ENCODE assay signal across 24 cellular contexts in the genomic region with DNA sequence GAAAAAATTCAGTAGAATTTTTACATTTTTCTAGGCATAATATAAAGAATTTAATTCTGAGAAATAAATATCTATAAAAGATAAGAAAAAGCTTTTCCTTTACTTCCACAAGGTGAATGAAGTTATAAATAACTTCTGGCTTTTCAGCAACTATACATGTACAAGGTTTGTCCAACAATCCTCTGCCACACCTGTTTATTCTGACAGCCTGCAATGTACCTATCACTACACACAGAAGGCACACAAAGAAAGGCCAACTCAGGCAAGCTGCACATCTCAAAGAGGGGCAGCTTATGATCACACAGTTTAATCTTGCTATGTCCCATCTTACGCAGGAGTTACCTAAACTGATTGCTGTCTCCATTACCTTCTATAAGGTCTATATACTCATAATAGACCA.
"Had no signal": no experiment of that assay in that cellular context is flagged by ENCODE, and none has a peak within 500 bp of the region (broad histone marks: within the 10 kb centered on the region; RNA-seq: fewer than 3 reads in every experiment).

No MANE protein-coding gene starts in this region.

- DNase-seq: natural killer cell; occipital lobe; ovary; posterior cingulate gyrus; psoas muscle; right cardiac atrium; right lobe of liver; sigmoid colon; small intestine; stimulated activated CD4-positive, alpha-beta T cell treated with anti-CD3 and anti-CD28 coated beads, Interleukin-15, amount 100 ng/mL, for 24 hours; stimulated activated CD4-positive, alpha-beta T cell treated with anti-CD3 and anti-CD28 coated beads, Interleukin-2, amount 100 ng/mL, for 24 hours; stimulated activated CD4-positive, alpha-beta T cell treated with anti-CD3 and anti-CD28 coated beads, Interleukin-2, amount 100 ng/mL, for 48 hours; stimulated activated CD4-positive, alpha-beta T cell treated with anti-CD3 and anti-CD28 coated beads, Interleukin-4, amount 100 ng/mL, for 24 hours; stimulated activated naive B cell treated with anti-CD40 and anti-IgM and Interleukin-4, amounts not matched to agents 10 μg/mL and 1 μg/mL and 100 μg/mL, for 72 hours; stimulated activated naive CD4-positive, alpha-beta T cell treated with Interleukin-2 at 50 U/mL for 16 hours; stomach; thyroid gland; upper lobe of right lung; uterus had no signal

- H3K36me3 ChIP-seq: neural progenitor cell, ovary, right lobe of liver, uterus had no signal

- H3K27ac ChIP-seq: neural progenitor cell, parathyroid adenoma, psoas muscle, right lobe of liver, sigmoid colon, stomach, thoracic aorta, thyroid gland, tibial nerve, upper lobe of right lung, uterus had no signal

- H3K4me1 ChIP-seq: neural progenitor cell, parathyroid adenoma, psoas muscle, right lobe of liver, sigmoid colon, thyroid gland, upper lobe of right lung, uterus had no signal

- H3K27me3 ChIP-seq: neural progenitor cell, ovary, right lobe of liver, sigmoid colon, stomach, thyroid gland, tibial nerve, upper lobe of right lung, uterus had no signal

- H3K4me3 ChIP-seq: neural progenitor cell, ovary, psoas muscle, right lobe of liver, sigmoid colon, stomach, thoracic aorta, thyroid gland, tibial nerve, upper lobe of right lung, uterus had no signal

- ATAC-seq: natural killer cell; psoas muscle; right cardiac atrium; right lobe of liver; stimulated activated effector memory CD8-positive, alpha-beta T cell treated with anti-CD3 and anti-CD28 coated beads, Interleukin-12 subunit alpha, Interleukin-12 subunit beta, amount 100 ng/mL, for 72 hours; stimulated activated naive B cell treated with anti-CD40 and anti-IgM and Interleukin-4, amounts not matched to agents 10 μg/mL and 1 μg/mL and 100 μg/mL, for 72 hours; upper lobe of right lung had no signal

- H3K9me3 ChIP-seq: ovary, psoas muscle, right lobe of liver, sigmoid colon, stomach, thoracic aorta, thyroid gland, tibial nerve, upper lobe of right lung, uterus had no signal
